19 cellular contexts compared by ENCODE assay signal in the genomic region with DNA sequence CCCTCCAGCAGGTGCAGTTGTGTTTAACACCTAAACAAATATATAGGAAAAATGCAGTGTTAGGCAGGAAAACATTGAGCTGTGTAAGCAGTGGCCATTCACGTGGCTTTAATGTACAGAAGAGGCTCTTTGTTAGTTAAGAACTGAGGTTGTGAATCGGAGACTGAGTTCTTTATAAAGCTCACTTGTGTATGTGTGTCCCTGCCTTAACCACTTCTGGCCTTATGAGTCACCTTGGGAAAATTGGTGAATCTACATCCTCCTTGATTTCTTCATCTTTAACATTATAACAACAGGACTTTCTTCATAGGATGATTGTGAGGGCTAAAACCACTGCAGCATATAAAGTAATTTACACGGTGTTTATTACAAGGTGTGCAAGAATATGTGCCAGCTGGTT.
"Had no signal": no experiment of that assay in that cellular context is flagged by ENCODE, and none has a peak within 500 bp of the region (broad histone marks: within the 10 kb centered on the region; RNA-seq: fewer than 3 reads in every experiment).

No MANE protein-coding gene starts in this region.

- ATAC-seq: activated CD8-positive, alpha-beta T cell treated with anti-CD3 and anti-CD28 coated beads for 36 hours; body of pancreas; heart left ventricle; left cardiac atrium; natural killer cell had no signal

- H3K27me3 ChIP-seq: body of pancreas, right atrium auricular region, vagina had no signal

- H3K4me3 ChIP-seq: body of pancreas, esophagus muscularis mucosa, heart left ventricle, right atrium auricular region, thoracic aorta, vagina had no signal

- DNase-seq: activated CD4-positive, alpha-beta T cell treated with anti-CD3 and anti-CD28 coated beads, Interleukin-2, amount 10 ng/mL, durations not matched to agents 7 days and 5 days; activated CD4-positive, CD25-positive, alpha-beta regulatory T cell treated with anti-CD3 and anti-CD28 coated beads, Interleukin-2, amount 50 U/mL, for 72 hours; activated CD8-positive, alpha-beta T cell treated with anti-CD3 and anti-CD28 coated beads for 36 hours; activated gamma-delta T cell treated with Interleukin-2 at 50 U/mL for 16 hours; anterior cingulate cortex; body of pancreas; central memory CD4-positive, alpha-beta T cell; effector memory CD4-positive, alpha-beta T cell; heart left ventricle; left cardiac atrium; midbrain; natural killer cell; stimulated activated CD4-positive, alpha-beta T cell treated with anti-CD3 and anti-CD28 coated beads, Interleukin-4, amount 100 ng/mL, for 24 hours; stimulated activated naive CD4-positive, alpha-beta T cell treated with Interleukin-2 at 50 U/mL for 16 hours; WERI-Rb-1 had no signal

- H3K27ac ChIP-seq: body of pancreas, esophagus muscularis mucosa, heart left ventricle, right atrium auricular region, thoracic aorta, vagina, WERI-Rb-1 had no signal

- H3K36me3 ChIP-seq: esophagus muscularis mucosa, heart left ventricle, right atrium auricular region, thoracic aorta, vagina, WERI-Rb-1 had no signal
